Comparison of ENCODE assay signal across 1 cellular context in genomic region chr1:95146637-95147036, GRCh38.
TF ChIP-seq lines count a peak whose summit lies in the region.

No MANE protein-coding gene starts in this region.

TF ChIP-seq in GM12878, 131 proteins besides CTCF, POLR2A, EP300 and RAD21 (continued from another document):
- TF ChIP-seq ZBTB4 (CRISPR knock-in tag; IDR thresholded peaks at IDR 0.05) (no peak), SMC3 (IDR thresholded peaks at IDR 0.05; ENCODE audit: borderline replicate concordance, low read length) (no peak), IRF5 (IDR thresholded peaks at IDR 0.05; ENCODE audit: borderline replicate concordance) (no peak), CBX5 (IDR thresholded peaks at IDR 0.05; ENCODE audit: low read depth) (no peak), PKNOX1 (IDR thresholded peaks at IDR 0.05) (no peak), CREM (IDR thresholded peaks at IDR 0.05; ENCODE audit: low read depth) (no peak), ZNF274 (IDR thresholded peaks at IDR 0.05; ENCODE audit: insufficient read depth, insufficient read length) (no peak), SMAD5 (IDR thresholded peaks at IDR 0.05; ENCODE audit: low read depth) (no peak), MAX (IDR thresholded peaks at IDR 0.05; ENCODE audit: low read depth, low read length) (no peak), BRCA1 (IDR thresholded peaks at IDR 0.05; ENCODE audit: low read depth, low read length) (no peak), E2F4 (IDR thresholded peaks at IDR 0.05; ENCODE audit: low read depth, low read length) (no peak)
